Comparison of ENCODE assay signal across 1 cellular context in the genomic region with DNA sequence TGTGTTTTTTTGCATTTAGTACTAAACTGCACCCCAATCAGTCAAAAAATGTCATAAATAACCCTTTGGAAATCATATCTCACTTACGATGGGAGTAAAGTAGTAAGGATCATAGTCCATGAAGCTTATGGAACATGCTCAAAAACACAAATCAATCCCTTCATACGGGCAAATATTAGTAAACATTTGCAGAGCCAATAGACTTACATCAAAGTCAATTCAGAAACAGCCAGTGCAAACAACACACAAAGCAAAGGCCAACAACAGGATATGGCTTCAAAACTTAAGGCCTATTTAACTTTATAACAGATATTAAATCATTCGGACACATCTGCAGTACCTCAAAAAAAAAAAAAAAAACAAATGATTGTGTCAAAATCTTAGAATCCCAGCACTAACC.
TF ChIP-seq lines count a peak whose summit lies in the region.

No MANE protein-coding gene starts in this region.

TF ChIP-seq in HepG2, 621 proteins besides CTCF, POLR2A, EP300 and RAD21 (continued from another document and continues in another):
- TF ChIP-seq, protein P1, sequence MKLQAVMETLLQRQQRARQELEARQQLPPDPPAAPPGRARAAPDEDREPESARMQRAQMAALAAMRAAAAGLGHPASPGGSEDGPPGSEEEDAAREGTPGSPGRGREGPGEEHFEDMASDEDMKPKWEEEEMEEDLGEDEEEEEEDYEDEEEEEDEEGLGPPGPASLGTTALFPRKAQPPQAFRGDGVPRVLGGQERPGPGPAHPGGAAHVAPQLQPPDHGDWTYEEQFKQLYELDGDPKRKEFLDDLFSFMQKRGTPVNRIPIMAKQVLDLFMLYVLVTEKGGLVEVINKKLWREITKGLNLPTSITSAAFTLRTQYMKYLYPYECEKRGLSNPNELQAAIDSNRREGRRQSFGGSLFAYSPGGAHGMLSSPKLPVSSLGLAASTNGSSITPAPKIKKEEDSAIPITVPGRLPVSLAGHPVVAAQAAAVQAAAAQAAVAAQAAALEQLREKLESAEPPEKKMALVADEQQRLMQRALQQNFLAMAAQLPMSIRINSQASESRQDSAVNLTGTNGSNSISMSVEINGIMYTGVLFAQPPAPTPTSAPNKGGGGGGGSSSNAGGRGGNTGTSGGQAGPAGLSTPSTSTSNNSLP (IDR thresholded peaks at IDR 0.05; ENCODE audit: low read depth, low read length), result peak; percentile 98
- TF ChIP-seq HDAC6 (IDR thresholded peaks at IDR 0.05; ENCODE audit: low read depth, low read length) (no peak), ZNF777 (CRISPR knock-in tag; IDR thresholded peaks at IDR 0.05) (no peak), SOX5 (CRISPR knock-in tag; IDR thresholded peaks at IDR 0.05; ENCODE audit: borderline replicate concordance) (peak; percentile 93), FOXK1 (CRISPR knock-in tag; IDR thresholded peaks at IDR 0.05; ENCODE audit: borderline replicate concordance, low read depth) (peak; percentile 68; the same call in 1 of the 2 replicates), ZMYM3 (CRISPR knock-in tag; IDR thresholded peaks at IDR 0.05) (no peak), ZFAT (CRISPR knock-in tag; conservative IDR thresholded peaks at IDR 0.05) (no peak), ATF7 (IDR thresholded peaks at IDR 0.05) (0 out of 2 replicates have a peak, but pooled peaks have one; percentile 10), ATF7 (CRISPR knock-in tag; IDR thresholded peaks at IDR 0.05) (no peak), ETV6 (CRISPR knock-in tag; conservative IDR thresholded peaks at IDR 0.05) (no peak), ASH2L (IDR thresholded peaks at IDR 0.05; ENCODE audit: insufficient read length, low read depth, low read length) (peak; percentile 84), ZNF776 (CRISPR knock-in tag; IDR thresholded peaks at IDR 0.05) (no peak), HNF4G (IDR thresholded peaks at IDR 0.05; ENCODE audit: borderline replicate concordance, low read depth, low read length) (peak; percentile 77), HNF4G (CRISPR knock-in tag; IDR thresholded peaks at IDR 0.05; ENCODE audit: borderline replicate concordance, low read depth) (no peak), ZNF839 (CRISPR knock-in tag; IDR thresholded peaks at IDR 0.05; ENCODE audit: borderline replicate concordance) (no peak), TBX3 (IDR thresholded peaks at IDR 0.05; ENCODE audit: borderline replicate concordance) (peak; percentile 92), FOSL1 (CRISPR knock-in tag; IDR thresholded peaks at IDR 0.05; ENCODE audit: borderline replicate concordance) (no peak), MED13 (CRISPR knock-in tag; IDR thresholded peaks at IDR 0.05) (peak; percentile 60; the same call in 1 of the 2 replicates), TCF7 (IDR thresholded peaks at IDR 0.05; ENCODE audit: low read depth) (peak; percentile 95), MYC (CRISPR knock-in tag; IDR thresholded peaks at IDR 0.05; ENCODE audit: borderline replicate concordance) (no peak), HNF4A (CRISPR knock-in tag; IDR thresholded peaks at IDR 0.05) (peak; percentile 95), FOXP1 (IDR thresholded peaks at IDR 0.05) (peak; percentile 88), FOXP1 (CRISPR knock-in tag; IDR thresholded peaks at IDR 0.05) (peak; percentile 97), GABPA (IDR thresholded peaks at IDR 0.05; ENCODE audit: low read depth, low read length) (no peak), GABPA (CRISPR knock-in tag; IDR thresholded peaks at IDR 0.05; ENCODE audit: low read depth) (peak; percentile 55), FOXO1 (CRISPR knock-in tag; IDR thresholded peaks at IDR 0.05) (peak; percentile 97), ZFX (CRISPR knock-in tag; IDR thresholded peaks at IDR 0.05; ENCODE audit: low read depth) (no peak; the same call in 1 of the 2 replicates), THAP11 (CRISPR knock-in tag; IDR thresholded peaks at IDR 0.05) (0 out of 2 replicates have a peak, but pooled peaks have one; percentile 42), ONECUT2 (CRISPR knock-in tag; IDR thresholded peaks at IDR 0.05) (peak; percentile 86), FOXA3 (CRISPR knock-in tag; IDR thresholded peaks at IDR 0.05) (peak; percentile 96), POGZ (CRISPR knock-in tag; IDR thresholded peaks at IDR 0.05) (peak; percentile 79; the same call in 1 of the 2 replicates), ZC3H4 (CRISPR knock-in tag; IDR thresholded peaks at IDR 0.05; ENCODE audit: borderline replicate concordance) (no peak), GFI1 (CRISPR knock-in tag; IDR thresholded peaks at IDR 0.05; ENCODE audit: borderline replicate concordance) (peak; percentile 89), HOXD1 (CRISPR knock-in tag; IDR thresholded peaks at IDR 0.05) (peak; percentile 83; the same call in 1 of the 2 replicates), SMYD3 (CRISPR knock-in tag; IDR thresholded peaks at IDR 0.05) (0 out of 2 replicates have a peak, but pooled peaks have one; percentile 65), RARA (CRISPR knock-in tag; IDR thresholded peaks at IDR 0.05) (peak; percentile 86), CENPX (CRISPR knock-in tag; IDR thresholded peaks at IDR 0.05) (no peak), EHMT2 (IDR thresholded peaks at IDR 0.05; ENCODE audit: borderline replicate concordance, low read depth, low read length) (0 out of 2 replicates have a peak, but pooled peaks have one; percentile 60), TBX2 (CRISPR knock-in tag; IDR thresholded peaks at IDR 0.05; ENCODE audit: borderline replicate concordance) (peak; percentile 53; the same call in 1 of the 2 replicates), GATAD2A (CRISPR knock-in tag; IDR thresholded peaks at IDR 0.05) (peak; percentile 93), SMARCE1 (IDR thresholded peaks at IDR 0.05; ENCODE audit: borderline replicate concordance) (peak; percentile 63; the same call in 1 of the 2 replicates), CREM (IDR thresholded peaks at IDR 0.05) (peak; percentile 92), CREM (CRISPR knock-in tag; IDR thresholded peaks at IDR 0.05) (no peak)
- TF ChIP-seq, protein P2, sequence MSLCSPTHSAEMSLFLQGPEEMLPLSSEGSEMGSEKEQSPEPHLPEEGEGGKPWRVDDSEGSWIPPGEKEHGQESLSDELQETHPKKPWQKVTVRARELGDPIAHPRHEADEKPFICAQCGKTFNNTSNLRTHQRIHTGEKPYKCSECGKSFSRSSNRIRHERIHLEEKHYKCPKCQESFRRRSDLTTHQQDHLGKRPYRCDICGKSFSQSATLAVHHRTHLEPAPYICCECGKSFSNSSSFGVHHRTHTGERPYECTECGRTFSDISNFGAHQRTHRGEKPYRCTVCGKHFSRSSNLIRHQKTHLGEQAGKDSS (CRISPR knock-in tag; IDR thresholded peaks at IDR 0.05; ENCODE audit: borderline replicate concordance, low read depth), result no peak
- TF ChIP-seq, protein P3, sequence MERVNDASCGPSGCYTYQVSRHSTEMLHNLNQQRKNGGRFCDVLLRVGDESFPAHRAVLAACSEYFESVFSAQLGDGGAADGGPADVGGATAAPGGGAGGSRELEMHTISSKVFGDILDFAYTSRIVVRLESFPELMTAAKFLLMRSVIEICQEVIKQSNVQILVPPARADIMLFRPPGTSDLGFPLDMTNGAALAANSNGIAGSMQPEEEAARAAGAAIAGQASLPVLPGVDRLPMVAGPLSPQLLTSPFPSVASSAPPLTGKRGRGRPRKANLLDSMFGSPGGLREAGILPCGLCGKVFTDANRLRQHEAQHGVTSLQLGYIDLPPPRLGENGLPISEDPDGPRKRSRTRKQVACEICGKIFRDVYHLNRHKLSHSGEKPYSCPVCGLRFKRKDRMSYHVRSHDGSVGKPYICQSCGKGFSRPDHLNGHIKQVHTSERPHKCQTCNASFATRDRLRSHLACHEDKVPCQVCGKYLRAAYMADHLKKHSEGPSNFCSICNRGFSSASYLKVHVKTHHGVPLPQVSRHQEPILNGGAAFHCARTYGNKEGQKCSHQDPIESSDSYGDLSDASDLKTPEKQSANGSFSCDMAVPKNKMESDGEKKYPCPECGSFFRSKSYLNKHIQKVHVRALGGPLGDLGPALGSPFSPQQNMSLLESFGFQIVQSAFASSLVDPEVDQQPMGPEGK (CRISPR knock-in tag; IDR thresholded peaks at IDR 0.05), result 0 out of 2 replicates have a peak, but pooled peaks have one; percentile 19
- TF ChIP-seq, protein P4, sequence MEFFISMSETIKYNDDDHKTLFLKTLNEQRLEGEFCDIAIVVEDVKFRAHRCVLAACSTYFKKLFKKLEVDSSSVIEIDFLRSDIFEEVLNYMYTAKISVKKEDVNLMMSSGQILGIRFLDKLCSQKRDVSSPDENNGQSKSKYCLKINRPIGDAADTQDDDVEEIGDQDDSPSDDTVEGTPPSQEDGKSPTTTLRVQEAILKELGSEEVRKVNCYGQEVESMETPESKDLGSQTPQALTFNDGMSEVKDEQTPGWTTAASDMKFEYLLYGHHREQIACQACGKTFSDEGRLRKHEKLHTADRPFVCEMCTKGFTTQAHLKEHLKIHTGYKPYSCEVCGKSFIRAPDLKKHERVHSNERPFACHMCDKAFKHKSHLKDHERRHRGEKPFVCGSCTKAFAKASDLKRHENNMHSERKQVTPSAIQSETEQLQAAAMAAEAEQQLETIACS (CRISPR knock-in tag; IDR thresholded peaks at IDR 0.05), result no peak
- TF ChIP-seq, protein P5, sequence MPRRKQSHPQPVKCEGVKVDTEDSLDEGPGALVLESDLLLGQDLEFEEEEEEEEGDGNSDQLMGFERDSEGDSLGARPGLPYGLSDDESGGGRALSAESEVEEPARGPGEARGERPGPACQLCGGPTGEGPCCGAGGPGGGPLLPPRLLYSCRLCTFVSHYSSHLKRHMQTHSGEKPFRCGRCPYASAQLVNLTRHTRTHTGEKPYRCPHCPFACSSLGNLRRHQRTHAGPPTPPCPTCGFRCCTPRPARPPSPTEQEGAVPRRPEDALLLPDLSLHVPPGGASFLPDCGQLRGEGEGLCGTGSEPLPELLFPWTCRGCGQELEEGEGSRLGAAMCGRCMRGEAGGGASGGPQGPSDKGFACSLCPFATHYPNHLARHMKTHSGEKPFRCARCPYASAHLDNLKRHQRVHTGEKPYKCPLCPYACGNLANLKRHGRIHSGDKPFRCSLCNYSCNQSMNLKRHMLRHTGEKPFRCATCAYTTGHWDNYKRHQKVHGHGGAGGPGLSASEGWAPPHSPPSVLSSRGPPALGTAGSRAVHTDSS (CRISPR knock-in tag; conservative IDR thresholded peaks at IDR 0.05), result no peak
- TF ChIP-seq, protein P6, sequence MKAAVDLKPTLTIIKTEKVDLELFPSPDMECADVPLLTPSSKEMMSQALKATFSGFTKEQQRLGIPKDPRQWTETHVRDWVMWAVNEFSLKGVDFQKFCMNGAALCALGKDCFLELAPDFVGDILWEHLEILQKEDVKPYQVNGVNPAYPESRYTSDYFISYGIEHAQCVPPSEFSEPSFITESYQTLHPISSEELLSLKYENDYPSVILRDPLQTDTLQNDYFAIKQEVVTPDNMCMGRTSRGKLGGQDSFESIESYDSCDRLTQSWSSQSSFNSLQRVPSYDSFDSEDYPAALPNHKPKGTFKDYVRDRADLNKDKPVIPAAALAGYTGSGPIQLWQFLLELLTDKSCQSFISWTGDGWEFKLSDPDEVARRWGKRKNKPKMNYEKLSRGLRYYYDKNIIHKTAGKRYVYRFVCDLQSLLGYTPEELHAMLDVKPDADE (CRISPR knock-in tag; IDR thresholded peaks at IDR 0.05), result no peak
- TF ChIP-seq, protein P7, sequence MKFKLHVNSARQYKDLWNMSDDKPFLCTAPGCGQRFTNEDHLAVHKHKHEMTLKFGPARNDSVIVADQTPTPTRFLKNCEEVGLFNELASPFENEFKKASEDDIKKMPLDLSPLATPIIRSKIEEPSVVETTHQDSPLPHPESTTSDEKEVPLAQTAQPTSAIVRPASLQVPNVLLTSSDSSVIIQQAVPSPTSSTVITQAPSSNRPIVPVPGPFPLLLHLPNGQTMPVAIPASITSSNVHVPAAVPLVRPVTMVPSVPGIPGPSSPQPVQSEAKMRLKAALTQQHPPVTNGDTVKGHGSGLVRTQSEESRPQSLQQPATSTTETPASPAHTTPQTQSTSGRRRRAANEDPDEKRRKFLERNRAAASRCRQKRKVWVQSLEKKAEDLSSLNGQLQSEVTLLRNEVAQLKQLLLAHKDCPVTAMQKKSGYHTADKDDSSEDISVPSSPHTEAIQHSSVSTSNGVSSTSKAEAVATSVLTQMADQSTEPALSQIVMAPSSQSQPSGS (CRISPR knock-in tag; IDR thresholded peaks at IDR 0.05), result peak; percentile 60
- TF ChIP-seq, protein P8, sequence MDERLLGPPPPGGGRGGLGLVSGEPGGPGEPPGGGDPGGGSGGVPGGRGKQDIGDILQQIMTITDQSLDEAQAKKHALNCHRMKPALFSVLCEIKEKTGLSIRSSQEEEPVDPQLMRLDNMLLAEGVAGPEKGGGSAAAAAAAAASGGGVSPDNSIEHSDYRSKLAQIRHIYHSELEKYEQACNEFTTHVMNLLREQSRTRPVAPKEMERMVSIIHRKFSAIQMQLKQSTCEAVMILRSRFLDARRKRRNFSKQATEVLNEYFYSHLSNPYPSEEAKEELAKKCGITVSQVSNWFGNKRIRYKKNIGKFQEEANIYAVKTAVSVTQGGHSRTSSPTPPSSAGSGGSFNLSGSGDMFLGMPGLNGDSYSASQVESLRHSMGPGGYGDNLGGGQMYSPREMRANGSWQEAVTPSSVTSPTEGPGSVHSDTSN (CRISPR knock-in tag; IDR thresholded peaks at IDR 0.05), result peak; percentile 58
- TF ChIP-seq, protein P9, sequence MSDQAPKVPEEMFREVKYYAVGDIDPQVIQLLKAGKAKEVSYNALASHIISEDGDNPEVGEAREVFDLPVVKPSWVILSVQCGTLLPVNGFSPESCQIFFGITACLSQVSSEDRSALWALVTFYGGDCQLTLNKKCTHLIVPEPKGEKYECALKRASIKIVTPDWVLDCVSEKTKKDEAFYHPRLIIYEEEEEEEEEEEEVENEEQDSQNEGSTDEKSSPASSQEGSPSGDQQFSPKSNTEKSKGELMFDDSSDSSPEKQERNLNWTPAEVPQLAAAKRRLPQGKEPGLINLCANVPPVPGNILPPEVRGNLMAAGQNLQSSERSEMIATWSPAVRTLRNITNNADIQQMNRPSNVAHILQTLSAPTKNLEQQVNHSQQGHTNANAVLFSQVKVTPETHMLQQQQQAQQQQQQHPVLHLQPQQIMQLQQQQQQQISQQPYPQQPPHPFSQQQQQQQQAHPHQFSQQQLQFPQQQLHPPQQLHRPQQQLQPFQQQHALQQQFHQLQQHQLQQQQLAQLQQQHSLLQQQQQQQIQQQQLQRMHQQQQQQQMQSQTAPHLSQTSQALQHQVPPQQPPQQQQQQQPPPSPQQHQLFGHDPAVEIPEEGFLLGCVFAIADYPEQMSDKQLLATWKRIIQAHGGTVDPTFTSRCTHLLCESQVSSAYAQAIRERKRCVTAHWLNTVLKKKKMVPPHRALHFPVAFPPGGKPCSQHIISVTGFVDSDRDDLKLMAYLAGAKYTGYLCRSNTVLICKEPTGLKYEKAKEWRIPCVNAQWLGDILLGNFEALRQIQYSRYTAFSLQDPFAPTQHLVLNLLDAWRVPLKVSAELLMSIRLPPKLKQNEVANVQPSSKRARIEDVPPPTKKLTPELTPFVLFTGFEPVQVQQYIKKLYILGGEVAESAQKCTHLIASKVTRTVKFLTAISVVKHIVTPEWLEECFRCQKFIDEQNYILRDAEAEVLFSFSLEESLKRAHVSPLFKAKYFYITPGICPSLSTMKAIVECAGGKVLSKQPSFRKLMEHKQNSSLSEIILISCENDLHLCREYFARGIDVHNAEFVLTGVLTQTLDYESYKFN (CRISPR knock-in tag; conservative IDR thresholded peaks at IDR 0.05), result peak; percentile 97
- TF ChIP-seq, protein P10, sequence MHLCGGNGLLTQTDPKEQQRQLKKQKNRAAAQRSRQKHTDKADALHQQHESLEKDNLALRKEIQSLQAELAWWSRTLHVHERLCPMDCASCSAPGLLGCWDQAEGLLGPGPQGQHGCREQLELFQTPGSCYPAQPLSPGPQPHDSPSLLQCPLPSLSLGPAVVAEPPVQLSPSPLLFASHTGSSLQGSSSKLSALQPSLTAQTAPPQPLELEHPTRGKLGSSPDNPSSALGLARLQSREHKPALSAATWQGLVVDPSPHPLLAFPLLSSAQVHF (CRISPR knock-in tag; IDR thresholded peaks at IDR 0.05), result no peak
- TF ChIP-seq, protein P11, sequence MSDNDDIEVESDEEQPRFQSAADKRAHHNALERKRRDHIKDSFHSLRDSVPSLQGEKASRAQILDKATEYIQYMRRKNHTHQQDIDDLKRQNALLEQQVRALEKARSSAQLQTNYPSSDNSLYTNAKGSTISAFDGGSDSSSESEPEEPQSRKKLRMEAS (IDR thresholded peaks at IDR 0.05), result peak; percentile 38; the same call in 1 of the 2 replicates
